In genomic region chr2:77521931-77522470, GRCh38 we compare ENCODE assay signal across 10 cellular contexts. TPM values are rescaled to one million over a fixed set of nuclear protein-coding genes. Genes with fewer than 3 reads are reported as not detected.
DNase-seq lines count a peak whose midpoint lies in the region; ATAC-seq, FAIRE-seq and TF ChIP-seq lines count a peak whose summit lies in the region.
"Had no signal": no experiment of that assay in that cellular context is flagged by ENCODE, and none has a peak within 500 bp of the region (broad histone marks: within the 10 kb centered on the region; RNA-seq: fewer than 3 reads in every experiment).

LRRTM4 (minus strand) TSS chr2:77522376.

- peaks cover 16% of the 10 kb centered on the region for H3K9me3 Mint-ChIP-seq in activated T-helper 17 cell treated with anti-CD3 and anti-CD28 coated beads, Interleukin-2, amount 50 U/mL, for 72 hours
- H3K9me3 Mint-ChIP-seq in HFFc6, result peaks cover 25% of the 10 kb centered on the region

- FAIRE-seq in GM12892 (lab: Jason Lieb, UNC), result no peak

- peaks cover 66% of the 10 kb centered on the region for H3K4me1 ChIP-seq in HUES48 (ENCODE audit: control insufficient read depth, insufficient read depth, low read length)
- H3K4me1 ChIP-seq: vagina had no signal

- no peaks in the 10 kb centered on the region for H3K9me3 ChIP-seq in HUES48 (ENCODE audit: control insufficient read depth, insufficient read depth, low read length)
- H3K9me3 ChIP-seq: vagina had no signal

- ATAC-seq in GM19324 (IDR thresholded peaks at IDR 0.05; ENCODE audit: low FRiP score, unreplicated experiment), result no peak
- no peak for ATAC-seq in activated T-helper 17 cell treated with anti-CD3 and anti-CD28 coated beads, Interleukin-2, amount 50 U/mL, for 72 hours (replicated peaks)

- H3K27me3 ChIP-seq in HUES48 (ENCODE audit: control insufficient read depth, insufficient read depth, low read length), result no peaks in the 10 kb centered on the region
- H3K27me3 ChIP-seq: vagina had no signal

- H3K36me3 ChIP-seq in HUES48 (ENCODE audit: control insufficient read depth, insufficient read depth, low read length), result no peaks in the 10 kb centered on the region
- H3K36me3 ChIP-seq: vagina had no signal

- peak within 1 kb of the TSS; percentile 83 for H3K9ac ChIP-seq in HUES48 (ENCODE audit: low read depth, low read length)

- H3K27ac ChIP-seq in HUES48 (ENCODE audit: low read depth, low read length), result peak within 1 kb of the TSS; percentile 96
- H3K27ac ChIP-seq: vagina had no signal

- no peak for TF ChIP-seq CTCF in HFFc6 (IDR thresholded peaks at IDR 0.05)

- no peaks in the 10 kb centered on the region for H3K4me1 Mint-ChIP-seq in activated T-helper 17 cell treated with anti-CD3 and anti-CD28 coated beads, Interleukin-2, amount 50 U/mL, for 72 hours
- H3K4me1 Mint-ChIP-seq in HFFc6 (ENCODE audit: low read depth), result no peaks in the 10 kb centered on the region

- DNase-seq in NCI-H82 treated with DMSO at 0.1 percent for 48 hours (lab: John Stamatoyannopoulos, UW; ENCODE audit: unreplicated experiment) (peak; percentile 15), foreskin melanocyte (peak; percentile 49), nucleus accumbens (lab: John Stamatoyannopoulos, UW) (peak in 42 of 56 donors; percentile 7 to 86 (median 44)), GM12892 (ENCODE audit: insufficient read length) (no peak), HFFc6 (no peak)
- DNase-seq: activated CD8-positive, alpha-beta memory T cell treated with anti-CD3 and anti-CD28 coated beads, Interleukin-2, amount 50 U/mL, for 48 hours had no signal

- H3K36me3 Mint-ChIP-seq in activated T-helper 17 cell treated with anti-CD3 and anti-CD28 coated beads, Interleukin-2, amount 50 U/mL, for 72 hours (ENCODE audit: low read depth), result no peaks in the 10 kb centered on the region
- H3K36me3 Mint-ChIP-seq in HFFc6 (ENCODE audit: low read depth), result no peaks in the 10 kb centered on the region

- H3K4me3 Mint-ChIP-seq in activated T-helper 17 cell treated with anti-CD3 and anti-CD28 coated beads, Interleukin-2, amount 50 U/mL, for 72 hours, result no peak within 1 kb of the TSS
- H3K4me3 Mint-ChIP-seq in HFFc6, result no peak within 1 kb of the TSS

- H3K4me3 ChIP-seq in HUES48 (ENCODE audit: low read depth, low read length), result peak within 1 kb of the TSS; percentile 59

- no peak for TF ChIP-seq POLR2A in GM12892 (IDR thresholded peaks at IDR 0.05; ENCODE audit: low read depth, low read length)

- H3K27me3 Mint-ChIP-seq in activated T-helper 17 cell treated with anti-CD3 and anti-CD28 coated beads, Interleukin-2, amount 50 U/mL, for 72 hours, result no peaks in the 10 kb centered on the region
- no peaks in the 10 kb centered on the region; the same call in none of the 2 replicates for H3K27me3 Mint-ChIP-seq in HFFc6 (ENCODE audit: insufficient read depth)

- H3K27ac Mint-ChIP-seq in activated T-helper 17 cell treated with anti-CD3 and anti-CD28 coated beads, Interleukin-2, amount 50 U/mL, for 72 hours, result no peak within 1 kb of the TSS
- no peak within 1 kb of the TSS for H3K27ac Mint-ChIP-seq in HFFc6

RNA-seq across cellular contexts. Expression of gene LRRTM4, which starts in this region (rescaled TPM):
- not detected for polyA plus RNA-seq in GM12892 (2012; ENCODE audit: missing spikeins)
- not detected for total RNA-seq in activated T-helper 17 cell treated with anti-CD3 and anti-CD28 coated beads, Interleukin-2, amount 50 U/mL, for 72 hours
- total RNA-seq in HFFc6 (2021; fragmentation: NEBNext Ultra II Directional; extraction: Animal tissue kit (Norgen Biotek cat#: 25700)), result not detected

Comparison
In these comparisons a context has a peak if more than half of its experiments do, and no peak if none do; other contexts are left out.
1. DNase-seq: peak in NCI-H82 treated with DMSO at 0.1 percent for 48 hours (single experiment), foreskin melanocyte (single experiment) and nucleus accumbens (42 of 56); none in GM12892 (single experiment) and HFFc6 (single experiment).